Comparison of ENCODE assay signal across 10 cellular contexts in the genomic region with DNA sequence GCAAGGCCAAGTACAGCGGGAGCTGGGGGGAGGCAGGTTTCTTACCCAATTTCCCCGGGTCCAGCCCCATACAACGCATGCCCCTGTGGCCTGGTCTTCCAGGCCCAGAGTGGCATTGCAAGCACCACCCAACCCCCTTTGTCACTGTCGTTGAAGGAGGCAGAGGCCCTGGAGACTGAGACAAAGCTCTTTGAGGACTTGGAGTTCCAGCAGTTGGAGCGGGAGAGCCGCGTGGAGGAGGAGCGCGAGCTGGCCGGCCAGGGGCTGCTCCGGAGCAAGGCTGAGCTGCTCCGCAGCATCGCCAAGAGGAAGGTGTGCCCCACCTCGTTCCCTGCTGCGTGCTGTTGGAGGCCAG. TPM values are rescaled to one million over a fixed set of nuclear protein-coding genes. Genes with fewer than 3 reads are reported as not detected.
A peak's percentile ranks its signal among the peaks of the same experiment; 100 is the strongest.
DNase-seq lines count a peak whose midpoint lies in the region; ATAC-seq lines count a peak whose summit lies in the region.
"Had no signal": no experiment of that assay in that cellular context is flagged by ENCODE, and none has a peak within 500 bp of the region (broad histone marks: within the 10 kb centered on the region; RNA-seq: fewer than 3 reads in every experiment).

No MANE protein-coding gene starts in this region.

- no peak overlapping the region for H2BK120ac ChIP-seq in trophoblast cell (ENCODE audit: insufficient read depth, low read length, poor library complexity)

- no peak overlapping the region for H3K4ac ChIP-seq in trophoblast cell (ENCODE audit: low read depth, low read length)

- H4K12ac ChIP-seq in trophoblast cell (ENCODE audit: low read depth, low read length), result peak overlapping the region; percentile 19

- peak overlapping the region; percentile 15 for H3K18ac ChIP-seq in trophoblast cell (ENCODE audit: low read length)

- peaks cover 7% of the 10 kb centered on the region for H3K4me1 ChIP-seq in BLaER1
- peaks cover 13% of the 10 kb centered on the region for H3K4me1 ChIP-seq in NT2/D1 (ENCODE audit: insufficient read depth, insufficient read length)
- H3K4me1 ChIP-seq in trophoblast cell (ENCODE audit: control insufficient read depth in 1 of 2, insufficient read depth in 2 of 2, low read length in 2 of 2), result peaks cover 12 to 15% of the 10 kb centered on the region in 2 experiments

- no peak overlapping the region for H2BK5ac ChIP-seq in trophoblast cell (ENCODE audit: low read depth, low read length, poor library complexity)

- H3K36me3 ChIP-seq in BLaER1, result no peaks in the 10 kb centered on the region
- peaks cover 84% of the 10 kb centered on the region for H3K36me3 ChIP-seq in NT2/D1 (ENCODE audit: insufficient read depth, insufficient read length, low read length)
- peaks cover 44 to 53% of the 10 kb centered on the region in 2 experiments for H3K36me3 ChIP-seq in trophoblast cell (ENCODE audit: control insufficient read depth in 1 of 2, insufficient read depth in 2 of 2, low read length in 2 of 2)

- ATAC-seq in left ventricle myocardium superior, result peak; percentile 17
- ATAC-seq in HG03565 (IDR thresholded peaks at IDR 0.05; ENCODE audit: unreplicated experiment), result no peak

- WGBS in trophoblast cell (ENCODE audit: extremely low coverage, insufficient coverage, insufficient read length), result no CpG with 5 or more reads among the region's 15 CpGs

- H3K9me3 ChIP-seq in BLaER1 (no peaks in the 10 kb centered on the region), NT2/D1 (ENCODE audit: insufficient read depth, low read length) (no peaks in the 10 kb centered on the region), trophoblast cell (ENCODE audit: insufficient read depth, low read depth, low read length) (no peaks in the 10 kb centered on the region)

- H3K9me3 Mint-ChIP-seq in activated CD4-positive, alpha-beta T cell treated with anti-CD3 and anti-CD28 coated beads, Interleukin-2, amount 10 ng/mL, durations not matched to agents 7 days and 5 days, result no peaks in the 10 kb centered on the region
- H3K9me3 Mint-ChIP-seq: CD4-positive, alpha-beta memory T cell had no signal

- no peak overlapping the region for H3K27ac ChIP-seq in BLaER1
- no peak overlapping the region for H3K27ac ChIP-seq in trophoblast cell (ENCODE audit: low read depth, low read length)

- intact Hi-C loops in left ventricle myocardium superior (cut with micrococcal nuclease), result no loop called here

- no peak overlapping the region for H3K9ac ChIP-seq in BLaER1
- peak overlapping the region; percentile 82 for H3K9ac ChIP-seq in NT2/D1 (ENCODE audit: insufficient read length, low read depth)
- H3K9ac ChIP-seq in trophoblast cell (ENCODE audit: low read length), result no peak overlapping the region

- H4K91ac ChIP-seq in trophoblast cell (ENCODE audit: low read depth, low read length), result no peak overlapping the region

- H3K4me3 ChIP-seq in BLaER1 (no peak overlapping the region), NT2/D1 (ENCODE audit: insufficient read length, low read depth) (peak overlapping the region; percentile 50), trophoblast cell (ENCODE audit: low read depth, low read length) (peak overlapping the region; percentile 30)

- no peaks in the 10 kb centered on the region for H3K79me1 ChIP-seq in trophoblast cell (ENCODE audit: low read length)

- peaks cover 2% of the 10 kb centered on the region for H3K4me1 Mint-ChIP-seq in activated CD4-positive, alpha-beta T cell treated with anti-CD3 and anti-CD28 coated beads, Interleukin-2, amount 10 ng/mL, durations not matched to agents 7 days and 5 days

- POLR2A ChIA-PET in activated CD4-positive, alpha-beta T cell treated with anti-CD3 and anti-CD28 coated beads, Interleukin-2, amount 10 ng/mL, durations not matched to agents 7 days and 5 days (lab: Charles Lee), result no interaction called here

- H3K4me2 ChIP-seq in BLaER1, result peak overlapping the region; percentile 70
- H3K4me2 ChIP-seq in trophoblast cell (ENCODE audit: low read length), result peak overlapping the region; percentile 58

- DNase-seq in NT2/D1 (ENCODE audit: low read depth, low spot score) (no peak), left ventricle myocardium superior (peak; percentile 38), trophoblast cell (no peak), NCI-H345 treated with DMSO at 0.1 percent for 48 hours (lab: John Stamatoyannopoulos, UW; ENCODE audit: unreplicated experiment) (no peak)
- no peak for DNase-seq in activated CD4-positive, alpha-beta T cell treated with anti-CD3 and anti-CD28 coated beads, Interleukin-2, amount 10 ng/mL, durations not matched to agents 7 days and 5 days
- DNase-seq in activated effector memory CD4-positive, alpha-beta T cell treated with Interleukin-2 at 50 U/mL for 16 hours, result no peak
- DNase-seq: CD4-positive, alpha-beta memory T cell; KBM-7 had no signal

- H3K79me2 ChIP-seq in trophoblast cell (ENCODE audit: control insufficient read depth, insufficient read depth, low read length, poor library complexity), result no peaks in the 10 kb centered on the region

- H3K4me3 Mint-ChIP-seq in activated CD4-positive, alpha-beta T cell treated with anti-CD3 and anti-CD28 coated beads, Interleukin-2, amount 10 ng/mL, durations not matched to agents 7 days and 5 days, result no peak overlapping the region

- H3K27me3 ChIP-seq in BLaER1, result no peaks in the 10 kb centered on the region
- H3K27me3 ChIP-seq in NT2/D1 (ENCODE audit: insufficient read depth, insufficient read length), result no peaks in the 10 kb centered on the region
- no peaks in the 10 kb centered on the region for H3K27me3 ChIP-seq in trophoblast cell (ENCODE audit: insufficient read depth, low read length)

- no peak overlapping the region for H3K14ac ChIP-seq in trophoblast cell (ENCODE audit: low read length)

- H3K36me3 Mint-ChIP-seq in activated CD4-positive, alpha-beta T cell treated with anti-CD3 and anti-CD28 coated beads, Interleukin-2, amount 10 ng/mL, durations not matched to agents 7 days and 5 days (ENCODE audit: low read depth), result no peaks in the 10 kb centered on the region
- H3K36me3 Mint-ChIP-seq: CD4-positive, alpha-beta memory T cell had no signal

- no peaks in the 10 kb centered on the region for H3K27me3 Mint-ChIP-seq in activated CD4-positive, alpha-beta T cell treated with anti-CD3 and anti-CD28 coated beads, Interleukin-2, amount 10 ng/mL, durations not matched to agents 7 days and 5 days
- H3K27me3 Mint-ChIP-seq: CD4-positive, alpha-beta memory T cell had no signal

- no peak overlapping the region for H2AK5ac ChIP-seq in trophoblast cell (ENCODE audit: low read length)

- no peak overlapping the region for H3K23ac ChIP-seq in trophoblast cell (ENCODE audit: low read length)

- CTCF ChIA-PET in activated CD4-positive, alpha-beta T cell treated with anti-CD3 and anti-CD28 coated beads, Interleukin-2, amount 10 ng/mL, durations not matched to agents 7 days and 5 days (lab: Charles Lee), result interaction anchor here (0.6 to 4.9 kb wide), 5 partner anchors 9 to 322 kb away, joined by 3 to 24 read pairs (median 3); no protein-coding TSS in a partner anchor

- peak overlapping the region; percentile 40 for H2AFZ ChIP-seq in trophoblast cell (ENCODE audit: insufficient read depth, low read length, poor library complexity)

- no peak overlapping the region for H3K27ac Mint-ChIP-seq in activated CD4-positive, alpha-beta T cell treated with anti-CD3 and anti-CD28 coated beads, Interleukin-2, amount 10 ng/mL, durations not matched to agents 7 days and 5 days

- peak overlapping the region; percentile 20 for H2BK12ac ChIP-seq in trophoblast cell (ENCODE audit: low read length)

- H4K20me1 ChIP-seq in BLaER1, result no peaks in the 10 kb centered on the region

- peak overlapping the region; percentile 8 for H4K8ac ChIP-seq in trophoblast cell (ENCODE audit: low read depth, low read length)

RNA-seq across cellular contexts. Expression of a gene that starts 27.8 kb away (rescaled TPM):
- total RNA-seq in left ventricle myocardium superior, result 97.7 TPM
- 22.5 and 22.6 TPM in 2 replicates for polyA plus RNA-seq in trophoblast cell (2013)
- total RNA-seq in activated CD4-positive, alpha-beta T cell treated with anti-CD3 and anti-CD28 coated beads, Interleukin-2, amount 10 ng/mL, durations not matched to agents 7 days and 5 days, result under 1 TPM; 0.06 to 0.12 TPM

RNA-seq across cellular contexts. Expression of a gene that starts 44.2 kb away (rescaled TPM):
- total RNA-seq in left ventricle myocardium superior, result not detected
- 0.33 and 0.39 TPM in 2 replicates for polyA plus RNA-seq in trophoblast cell (2013)
- total RNA-seq in activated CD4-positive, alpha-beta T cell treated with anti-CD3 and anti-CD28 coated beads, Interleukin-2, amount 10 ng/mL, durations not matched to agents 7 days and 5 days, result not detected
- total RNA-seq: CD4-positive, alpha-beta memory T cell had no signal
- polyA plus RNA-seq: CD4-positive, alpha-beta memory T cell had no signal

Comparison
In these comparisons a context has a peak if more than half of its experiments do, and no peak if none do; other contexts are left out.
1. RNA of a gene that starts 27.8 kb away (total RNA-seq): 97.7 TPM in left ventricle myocardium superior (single experiment); 0.06 to 0.12 TPM in activated CD4-positive, alpha-beta T cell treated with anti-CD3 and anti-CD28 coated beads, Interleukin-2, amount 10 ng/mL, durations not matched to agents 7 days and 5 days; every median in the first group is over 10 times any median in the second.